15 cellular contexts compared by ENCODE assay signal in genomic region chr9:76882686-76883085, GRCh38. TPM values are rescaled to one million over a fixed set of nuclear protein-coding genes. Genes with fewer than 3 reads are reported as not detected.
DNase-seq lines count a peak whose midpoint lies in the region; ATAC-seq and TF ChIP-seq lines count a peak whose summit lies in the region.
"Had no signal": no experiment of that assay in that cellular context is flagged by ENCODE, and none has a peak within 500 bp of the region (broad histone marks: within the 10 kb centered on the region; RNA-seq: fewer than 3 reads in every experiment).

No MANE protein-coding gene starts in this region.

- H3K27me3 Mint-ChIP-seq in endodermal cell (ENCODE audit: insufficient read depth): no peaks in the 10 kb centered on the region

- H3K4me1 Mint-ChIP-seq in endodermal cell: no peaks in the 10 kb centered on the region

- WGBS in endodermal cell (ENCODE audit: insufficient coverage in 1 of 2, insufficient read length in 1 of 2), 2 experiments: 87 to 93% methylated on average over 2 to 4 of the region's 4 CpGs

- no peak for TF ChIP-seq CTCF in endodermal cell (conservative IDR thresholded peaks at IDR 0.05)

- H3K27me3 ChIP-seq in iPS-20b (ENCODE audit: insufficient read depth, low read length) (no peaks in the 10 kb centered on the region), endodermal cell (ENCODE audit: control insufficient read depth, insufficient read depth, low read length, poor library complexity, severe bottlenecking) (no peaks in the 10 kb centered on the region)

- H3K9ac ChIP-seq in iPS-20b (ENCODE audit: low read depth, low read length) (no peak overlapping the region), endodermal cell (ENCODE audit: extremely low read depth, low read length, poor library complexity, severe bottlenecking) (no peak overlapping the region)
- H3K9ac ChIP-seq: KMS-11, parathyroid adenoma had no signal

- H3K36me3 ChIP-seq in iPS-20b (ENCODE audit: insufficient read depth, low read depth, low read length): no peaks in the 10 kb centered on the region
- H3K36me3 ChIP-seq in endodermal cell (ENCODE audit: control insufficient read depth, insufficient read depth, low read length): no peaks in the 10 kb centered on the region

- H3K4me3 ChIP-seq in iPS-20b (ENCODE audit: low read length) (no peak overlapping the region), endodermal cell (ENCODE audit: low read length) (no peak overlapping the region)
- H3K4me3 ChIP-seq: ascending aorta had no signal

- no peak overlapping the region for H3K4me3 Mint-ChIP-seq in endodermal cell
- H3K4me3 Mint-ChIP-seq: CD8-positive, alpha-beta T cell had no signal

- H3K4me1 ChIP-seq in iPS-20b (ENCODE audit: insufficient read depth, low read length): peaks cover 19% of the 10 kb centered on the region
- H3K4me1 ChIP-seq in endodermal cell (ENCODE audit: control insufficient read depth, insufficient read depth, low read length): no peaks in the 10 kb centered on the region
- H3K4me1 ChIP-seq: parathyroid adenoma had no signal

- no peaks in the 10 kb centered on the region for H3K9me3 Mint-ChIP-seq in endodermal cell
- H3K9me3 Mint-ChIP-seq: CD8-positive, alpha-beta T cell had no signal

- no peaks in the 10 kb centered on the region for H3K36me3 Mint-ChIP-seq in endodermal cell (ENCODE audit: low read depth)
- H3K36me3 Mint-ChIP-seq: CD8-positive, alpha-beta T cell had no signal

- H3K9me3 ChIP-seq in iPS-20b (ENCODE audit: insufficient read depth, low read depth, low read length) (no peaks in the 10 kb centered on the region), endodermal cell (ENCODE audit: control insufficient read depth, low read length) (no peaks in the 10 kb centered on the region)
- H3K9me3 ChIP-seq: ascending aorta had no signal

- peak; percentile 85 for ATAC-seq in GM19043 (IDR thresholded peaks at IDR 0.05; ENCODE audit: low read depth, unreplicated experiment)
- peak; percentile 82 for ATAC-seq in GM21825 (IDR thresholded peaks at IDR 0.05; ENCODE audit: unreplicated experiment)
- ATAC-seq in HG03342 (IDR thresholded peaks at IDR 0.05; ENCODE audit: unreplicated experiment): peak; percentile 81
- ATAC-seq: CD8-positive, alpha-beta T cell; HCT116; stimulated activated naive CD8-positive, alpha-beta T cell treated with anti-CD3 and anti-CD28 coated beads, Interleukin-15, Interleukin-2, amounts not matched to agents 100 U/mL and 50 U/mL, for 24 hours had no signal

- DNase-seq in endodermal cell (no peak), NCI-H2196 treated with DMSO at 0.1 percent for 48 hours (lab: John Stamatoyannopoulos, UW; ENCODE audit: unreplicated experiment) (no peak), SW480 (ENCODE audit: low spot score) (no peak)
- no peak for DNase-seq in effector CD4-positive, alpha-beta T cell
- DNase-seq: CD8-positive, alpha-beta T cell; NCI-H2227 treated with DMSO at 0.1 percent for 48 hours; stimulated activated naive CD8-positive, alpha-beta T cell treated with anti-CD3 and anti-CD28 coated beads, Interleukin-15, Interleukin-2, amounts not matched to agents 100 U/mL and 50 U/mL, for 24 hours had no signal

- no peak overlapping the region for H3K27ac Mint-ChIP-seq in endodermal cell
- H3K27ac Mint-ChIP-seq: CD8-positive, alpha-beta T cell had no signal

- H3K27ac ChIP-seq in iPS-20b (ENCODE audit: low read length): peak overlapping the region; percentile 29
- H3K27ac ChIP-seq in endodermal cell (ENCODE audit: low read depth, low read length): no peak overlapping the region
- H3K27ac ChIP-seq: KMS-11, parathyroid adenoma had no signal

RNA-seq across cellular contexts. Expression of gene PRUNE2, which starts 23.2 kb away (rescaled TPM):
- 1 to 10 TPM; 4.1 to 6.8 TPM for total RNA-seq in endodermal cell
- polyA plus RNA-seq in endodermal cell (2013, experiment 1 of 2): 9.0 TPM
- 6.9 TPM for polyA plus RNA-seq in endodermal cell (2013, experiment 2 of 2)
- total RNA-seq: CD8-positive, alpha-beta T cell had no signal
